ENCODE assay signal across 8 cellular contexts in genomic region chr11:31106963-31107576, GRCh38.
DNase-seq lines count a peak whose midpoint lies in the region; ATAC-seq lines count a peak whose summit lies in the region.

No MANE protein-coding gene starts in this region.

- H3K4me3 Mint-ChIP-seq in T-helper 2 cell treated with Interferon-gamma antibody and Interleukin-4, amounts not matched to agents 5 μg/mL and 100 μg/mL, for 36 hours: no peak overlapping the region
- no peak overlapping the region for H3K4me3 Mint-ChIP-seq in T-cell

- POLR2A ChIA-PET in T-cell (lab: Charles Lee): no interaction called here

- CTCF ChIA-PET in T-cell (lab: Charles Lee): interaction anchor here in 1 of 2 donors (1.0 to 1.7 kb wide), 2 partner anchors 1069 to 1191 kb away, joined by 3 to 10 read pairs; no protein-coding TSS in a partner anchor

- no peaks in the 10 kb centered on the region for H3K36me3 Mint-ChIP-seq in T-helper 2 cell treated with Interferon-gamma antibody and Interleukin-4, amounts not matched to agents 5 μg/mL and 100 μg/mL, for 36 hours (ENCODE audit: low read depth)
- H3K36me3 Mint-ChIP-seq in T-cell: no peaks in the 10 kb centered on the region

- DNase-seq in T-helper 2 cell (peak in 3 of 5 experiments; percentile 1 to 29 (median 21)), NCI-H128 (lab: John Stamatoyannopoulos, UW; ENCODE audit: unreplicated experiment) (peak; percentile 12), T-cell (peak in 20 of 34 experiments; percentile 0 to 29 (median 8)), caudate nucleus (lab: John Stamatoyannopoulos, UW) (peak in 51 of 61 donors; percentile 2 to 80 (median 31)), left lobe of liver (ENCODE audit: low spot score) (peak; percentile 71)
- no peak for DNase-seq in T-helper 2 cell treated with Interferon-gamma antibody and Interleukin-4, amounts not matched to agents 5 μg/mL and 100 μg/mL, for 36 hours (ENCODE audit: low spot score)
- peak; percentile 20 for DNase-seq in stimulated activated CD8-positive, alpha-beta memory T cell treated with anti-CD3 and anti-CD28 coated beads, Interleukin-12 subunit alpha, Interleukin-12 subunit beta, amount 100 ng/mL, for 1 hour (ENCODE audit: low read depth)

- H3K4me1 Mint-ChIP-seq in T-helper 2 cell treated with Interferon-gamma antibody and Interleukin-4, amounts not matched to agents 5 μg/mL and 100 μg/mL, for 36 hours (ENCODE audit: low read depth): no peaks in the 10 kb centered on the region
- H3K4me1 Mint-ChIP-seq in T-cell: no peaks in the 10 kb centered on the region

- H3K27ac Mint-ChIP-seq in T-helper 2 cell treated with Interferon-gamma antibody and Interleukin-4, amounts not matched to agents 5 μg/mL and 100 μg/mL, for 36 hours: no peak overlapping the region
- no peak overlapping the region for H3K27ac Mint-ChIP-seq in T-cell

- no peaks in the 10 kb centered on the region for H3K27me3 Mint-ChIP-seq in T-helper 2 cell treated with Interferon-gamma antibody and Interleukin-4, amounts not matched to agents 5 μg/mL and 100 μg/mL, for 36 hours (ENCODE audit: low read depth)
- no peaks in the 10 kb centered on the region for H3K27me3 Mint-ChIP-seq in T-cell

- ATAC-seq in HG02623 (IDR thresholded peaks at IDR 0.05; ENCODE audit: unreplicated experiment): peak; percentile 79
- no peak for ATAC-seq in T-cell (replicated peaks in 1 of 4)
- peak; percentile 96 for ATAC-seq in left lobe of liver

- no peaks in the 10 kb centered on the region for H3K9me3 Mint-ChIP-seq in T-helper 2 cell treated with Interferon-gamma antibody and Interleukin-4, amounts not matched to agents 5 μg/mL and 100 μg/mL, for 36 hours
- H3K9me3 Mint-ChIP-seq in T-cell: no peaks in the 10 kb centered on the region

- no peak overlapping the region for H3K27ac ChIP-seq in caudate nucleus (ENCODE audit: low read depth, low read length)

Comparison
In these comparisons a context has a peak if more than half of its experiments do, and no peak if none do; other contexts are left out.
1. ATAC-seq: peak in HG02623 (single experiment) and left lobe of liver (single experiment); none in T-cell (0 of 4).